In genomic region chr6:147508073-147508870, GRCh38 we compare ENCODE assay signal across 8 cellular contexts. TPM values are rescaled to one million over a fixed set of nuclear protein-coding genes. Genes with fewer than 3 reads are reported as not detected.
DNase-seq lines count a peak whose midpoint lies in the region; ATAC-seq and TF ChIP-seq lines count a peak whose summit lies in the region.

SAMD5 (plus strand) TSS chr6:147508690; CDS start chr6:147508929, 239 bp downstream.

- TF ChIP-seq CTCF in BJ (IDR thresholded peaks at IDR 0.05; ENCODE audit: insufficient read depth, low read depth, low read length) = peak; percentile 14; the same call in 1 of the 2 replicates
- TF ChIP-seq CTCF in colonic mucosa (IDR thresholded peaks at IDR 0.05) = no peak

- peak; percentile 37 for ATAC-seq in HG03342 (IDR thresholded peaks at IDR 0.05; ENCODE audit: unreplicated experiment)

- H3K9ac ChIP-seq in colonic mucosa (ENCODE audit: low read depth in 2 of 2, low read length in 2 of 2) = peak within 1 kb of the TSS; percentile 68 to 81

- no peaks in the 10 kb centered on the region for H3K9me3 ChIP-seq in colonic mucosa

- POLR2A ChIA-PET in BJ (lab: Charles Lee) = no interaction called here

- no peaks in the 10 kb centered on the region for H3K36me3 ChIP-seq in BJ (ENCODE audit: control insufficient read depth, insufficient read depth, low read length)
- no peaks in the 10 kb centered on the region for H3K36me3 ChIP-seq in colonic mucosa

- H3K27ac ChIP-seq in colonic mucosa = peak within 1 kb of the TSS; percentile 82

- CTCF ChIA-PET in BJ (lab: Yijun Ruan, JAX) = interaction anchor here (0.9 to 3.7 kb wide), 15 partner anchors 10 to 669 kb away, joined by 3 to 43 read pairs (median 4); no protein-coding TSS in a partner anchor

- H3K4me1 ChIP-seq in colonic mucosa = no peaks in the 10 kb centered on the region

- in situ Hi-C loops in GM18951 (cut with MboI; ENCODE audit: low sequenced_read_pairs, unreplicated experiment) = loop anchor here (10.0 to 25.0 kb wide), 2 partner anchors 454 to 657 kb away; no protein-coding TSS in a partner anchor

- intact Hi-C loops in colonic mucosa (cut with DNase I) = loop anchor here (5.0 to 10.0 kb wide), 2 partner anchors 464 to 957 kb away; no protein-coding TSS in a partner anchor

- TF ChIP-seq POLR2A in GM18951 (IDR thresholded peaks at IDR 0.05; ENCODE audit: extremely low read depth, insufficient read depth, insufficient read length) = peak; percentile 56

- H3K27me3 ChIP-seq in BJ (ENCODE audit: control insufficient read depth, insufficient read depth, low read length) (peaks cover 3% of the 10 kb centered on the region; the same call in 1 of the 2 replicates), colonic mucosa (no peaks in the 10 kb centered on the region)

- DNase-seq in BJ (ENCODE audit: low read depth) (peak; percentile 20), RPMI8226 (peak; percentile 46), colonic mucosa (peak; percentile 78), kidney glomerular epithelial cell (lab: John Stamatoyannopoulos, UW) (peak; percentile 39), MV-4-11 (lab: John Stamatoyannopoulos, UW) (no peak)
- peak; percentile 15 for DNase-seq in stimulated activated CD4-positive, alpha-beta T cell treated with anti-CD3 and anti-CD28 coated beads, Interleukin-4, amount 100 ng/mL, for 1 hour

- H3K4me3 ChIP-seq in BJ (ENCODE audit: low read depth, low read length) (peak within 1 kb of the TSS; percentile 67), colonic mucosa (peak within 1 kb of the TSS; percentile 83)

RNA-seq across cellular contexts. Expression of gene SAMD5, which starts in this region (rescaled TPM):
- 3.3 and 6.0 TPM in 2 replicates for polyA plus RNA-seq in BJ (2011; rRNA removed)
- 6.1 and 6.6 TPM in 2 replicates for polyA minus RNA-seq in BJ (2011; rRNA and poly(A)+ RNA removed)
- total RNA-seq in colonic mucosa = 10 to 100 TPM; 11.8 to 13.8 TPM
